ENCODE assay signal across 1 cellular context in the genomic region with DNA sequence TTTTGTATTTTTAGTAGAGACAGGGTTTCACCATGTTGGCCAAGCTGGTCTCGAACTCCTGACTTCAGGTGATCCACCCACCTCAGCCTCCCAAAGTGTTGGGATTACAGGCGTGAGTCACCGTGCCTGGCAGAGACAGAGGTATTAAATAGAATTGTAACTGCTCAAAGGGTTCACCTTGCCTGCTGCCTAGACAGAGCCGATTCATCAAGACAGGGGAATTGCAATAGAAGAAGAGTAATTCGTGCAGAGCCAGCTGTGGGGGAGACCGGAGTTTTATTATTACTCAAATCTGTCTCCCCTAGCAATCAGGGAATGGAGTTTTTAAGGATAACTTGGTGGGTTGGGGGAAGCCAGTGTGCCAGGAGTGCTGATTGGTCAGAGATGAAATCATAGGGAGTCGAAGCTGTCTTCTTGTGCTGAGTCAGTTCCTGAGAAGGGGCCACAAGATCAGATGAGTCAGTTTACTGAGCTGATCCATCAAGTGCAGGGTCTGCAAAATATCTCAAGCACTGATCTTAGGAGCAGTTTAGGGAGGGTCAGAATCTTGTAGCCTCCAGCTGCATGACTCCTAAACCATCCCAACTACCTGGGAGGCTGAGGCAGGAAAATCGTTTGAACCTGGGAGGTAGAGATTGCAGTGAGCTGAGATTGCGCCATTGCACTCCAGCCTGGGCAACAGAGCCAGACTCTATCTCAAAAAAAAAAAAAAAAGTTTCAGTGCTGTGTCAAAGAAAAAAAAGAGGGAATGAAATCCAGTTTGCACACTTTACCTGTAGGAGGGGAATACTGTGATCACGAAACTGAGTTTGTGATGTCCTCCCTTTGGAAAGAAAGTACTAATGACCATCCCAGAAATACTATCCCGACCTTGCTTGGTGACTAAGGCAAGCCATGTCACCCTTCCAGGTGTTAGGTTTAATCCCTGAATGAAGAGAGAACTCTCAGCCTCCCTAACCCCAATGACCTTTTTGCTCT.
TF ChIP-seq lines count a peak whose summit lies in the region.

No MANE protein-coding gene starts in this region.

TF ChIP-seq in K562, 482 proteins besides CTCF, POLR2A, EP300 and RAD21 (continued from another document):
- TF ChIP-seq, protein P1, sequence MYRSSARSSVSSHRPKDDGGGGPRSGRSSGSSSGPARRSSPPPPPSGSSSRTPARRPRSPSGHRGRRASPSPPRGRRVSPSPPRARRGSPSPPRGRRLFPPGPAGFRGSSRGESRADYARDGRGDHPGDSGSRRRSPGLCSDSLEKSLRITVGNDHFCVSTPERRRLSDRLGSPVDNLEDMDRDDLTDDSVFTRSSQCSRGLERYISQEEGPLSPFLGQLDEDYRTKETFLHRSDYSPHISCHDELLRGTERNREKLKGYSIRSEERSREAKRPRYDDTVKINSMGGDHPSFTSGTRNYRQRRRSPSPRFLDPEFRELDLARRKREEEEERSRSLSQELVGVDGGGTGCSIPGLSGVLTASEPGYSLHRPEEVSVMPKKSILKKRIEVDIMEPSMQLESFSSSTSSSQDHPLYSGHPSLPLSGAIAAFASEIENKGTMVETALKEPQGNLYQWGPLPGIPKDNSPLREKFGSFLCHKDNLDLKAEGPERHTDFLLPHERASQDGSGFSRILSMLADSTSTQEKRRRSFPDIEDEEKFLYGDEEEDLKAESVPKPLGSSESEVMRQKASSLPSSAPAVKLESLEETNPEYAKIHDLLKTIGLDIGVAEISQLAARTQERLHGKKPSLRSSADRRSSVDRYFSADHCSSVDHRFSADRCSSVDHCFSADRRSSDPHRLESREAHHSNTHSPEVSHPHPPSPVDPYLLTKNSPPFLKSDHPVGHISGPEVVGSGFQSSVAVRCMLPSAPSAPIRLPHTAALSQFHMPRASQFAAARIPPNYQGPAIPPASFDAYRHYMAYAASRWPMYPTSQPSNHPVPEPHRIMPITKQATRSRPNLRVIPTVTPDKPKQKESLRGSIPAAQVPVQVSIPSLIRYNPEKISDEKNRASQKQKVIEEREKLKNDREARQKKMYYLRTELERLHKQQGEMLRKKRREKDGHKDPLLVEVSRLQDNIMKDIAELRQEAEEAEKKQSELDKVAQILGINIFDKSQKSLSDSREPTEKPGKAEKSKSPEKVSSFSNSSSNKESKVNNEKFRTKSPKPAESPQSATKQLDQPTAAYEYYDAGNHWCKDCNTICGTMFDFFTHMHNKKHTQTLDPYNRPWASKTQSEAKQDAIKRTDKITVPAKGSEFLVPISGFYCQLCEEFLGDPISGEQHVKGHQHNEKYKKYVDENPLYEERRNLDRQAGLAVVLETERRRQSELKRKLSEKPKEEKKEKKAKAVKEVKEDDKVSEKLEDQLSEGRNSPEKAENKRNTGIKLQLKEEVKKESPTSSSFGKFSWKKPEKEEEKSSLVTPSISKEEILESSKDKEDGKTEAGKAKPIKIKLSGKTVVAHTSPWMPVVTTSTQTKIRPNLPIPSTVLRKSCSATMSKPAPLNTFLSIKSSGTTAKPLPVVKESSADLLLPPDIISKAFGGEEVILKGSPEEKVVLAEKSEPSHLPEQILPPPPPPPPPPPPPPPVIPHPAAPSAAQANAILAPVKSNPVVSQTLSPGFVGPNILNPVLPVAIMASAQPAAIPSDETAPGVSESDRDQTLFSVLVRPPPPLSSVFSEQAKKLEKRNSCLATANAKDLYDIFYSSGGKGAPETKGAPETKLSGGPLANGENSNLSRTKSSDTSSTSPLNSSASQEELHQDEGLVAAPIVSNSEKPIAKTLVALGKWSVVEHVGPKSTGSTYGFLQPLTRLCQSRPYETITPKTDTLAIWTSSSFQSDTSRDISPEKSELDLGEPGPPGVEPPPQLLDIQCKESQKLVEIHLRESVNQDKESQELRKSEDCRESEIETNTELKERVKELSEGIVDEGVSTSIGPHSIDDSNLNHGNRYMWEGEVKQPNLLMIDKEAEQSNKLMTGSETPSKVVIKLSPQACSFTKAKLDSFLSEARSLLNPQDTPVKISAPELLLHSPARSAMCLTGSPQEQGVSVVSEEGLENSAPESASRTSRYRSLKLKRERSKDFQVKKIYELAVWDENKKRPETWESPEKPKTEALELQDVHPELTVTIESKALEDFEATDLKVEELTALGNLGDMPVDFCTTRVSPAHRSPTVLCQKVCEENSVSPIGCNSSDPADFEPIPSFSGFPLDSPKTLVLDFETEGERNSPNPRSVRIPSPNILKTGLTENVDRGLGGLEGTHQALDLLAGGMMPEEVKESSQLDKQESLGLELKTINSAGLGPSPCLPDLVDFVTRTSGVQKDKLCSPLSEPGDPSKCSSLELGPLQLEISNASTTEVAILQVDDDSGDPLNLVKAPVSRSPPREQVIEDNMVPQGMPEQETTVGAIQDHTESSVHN (IDR thresholded peaks at IDR 0.05; ENCODE audit: borderline replicate concordance in 1 of 2, low read depth in 1 of 2), result peak in 1 of 2 experiments; percentile 49; a peak in 1 of 4 replicates
- TF ChIP-seq ZNF431 (CRISPR knock-in tag; IDR thresholded peaks at IDR 0.05) (0 out of 2 replicates have a peak, but pooled peaks have one; percentile 38), FOSL1 (tag; conservative IDR thresholded peaks at IDR 0.05) (peak; percentile 97), ZNF589 (CRISPR knock-in tag; IDR thresholded peaks at IDR 0.05; ENCODE audit: low read depth) (0 out of 2 replicates have a peak, but pooled peaks have one; percentile 40), ESRRA (IDR thresholded peaks at IDR 0.05; ENCODE audit: borderline replicate concordance, low read depth) (0 out of 2 replicates have a peak, but pooled peaks have one; percentile 39), CREM (IDR thresholded peaks at IDR 0.05; ENCODE audit: low read depth) (0 out of 2 replicates have a peak, but pooled peaks have one; percentile 5), GATAD2A (IDR thresholded peaks at IDR 0.05) (peak; percentile 53; the same call in 1 of the 2 replicates), SMAD4 (CRISPR knock-in tag; conservative IDR thresholded peaks at IDR 0.05) (peak; percentile 60), ZNF121 (CRISPR knock-in tag; conservative IDR thresholded peaks at IDR 0.05) (peak; percentile 100), TCF3 (CRISPR knock-in tag; IDR thresholded peaks at IDR 0.05) (peak; percentile 49), ARID1B (IDR thresholded peaks at IDR 0.05) (peak; percentile 87)
- TF ChIP-seq, protein P2, sequence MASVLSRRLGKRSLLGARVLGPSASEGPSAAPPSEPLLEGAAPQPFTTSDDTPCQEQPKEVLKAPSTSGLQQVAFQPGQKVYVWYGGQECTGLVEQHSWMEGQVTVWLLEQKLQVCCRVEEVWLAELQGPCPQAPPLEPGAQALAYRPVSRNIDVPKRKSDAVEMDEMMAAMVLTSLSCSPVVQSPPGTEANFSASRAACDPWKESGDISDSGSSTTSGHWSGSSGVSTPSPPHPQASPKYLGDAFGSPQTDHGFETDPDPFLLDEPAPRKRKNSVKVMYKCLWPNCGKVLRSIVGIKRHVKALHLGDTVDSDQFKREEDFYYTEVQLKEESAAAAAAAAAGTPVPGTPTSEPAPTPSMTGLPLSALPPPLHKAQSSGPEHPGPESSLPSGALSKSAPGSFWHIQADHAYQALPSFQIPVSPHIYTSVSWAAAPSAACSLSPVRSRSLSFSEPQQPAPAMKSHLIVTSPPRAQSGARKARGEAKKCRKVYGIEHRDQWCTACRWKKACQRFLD (CRISPR knock-in tag; IDR thresholded peaks at IDR 0.05), result peak; percentile 63; the same call in 1 of the 2 replicates
- TF ChIP-seq, protein P3, sequence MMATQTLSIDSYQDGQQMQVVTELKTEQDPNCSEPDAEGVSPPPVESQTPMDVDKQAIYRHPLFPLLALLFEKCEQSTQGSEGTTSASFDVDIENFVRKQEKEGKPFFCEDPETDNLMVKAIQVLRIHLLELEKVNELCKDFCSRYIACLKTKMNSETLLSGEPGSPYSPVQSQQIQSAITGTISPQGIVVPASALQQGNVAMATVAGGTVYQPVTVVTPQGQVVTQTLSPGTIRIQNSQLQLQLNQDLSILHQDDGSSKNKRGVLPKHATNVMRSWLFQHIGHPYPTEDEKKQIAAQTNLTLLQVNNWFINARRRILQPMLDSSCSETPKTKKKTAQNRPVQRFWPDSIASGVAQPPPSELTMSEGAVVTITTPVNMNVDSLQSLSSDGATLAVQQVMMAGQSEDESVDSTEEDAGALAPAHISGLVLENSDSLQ (IDR thresholded peaks at IDR 0.05), result peak; percentile 65
